ENCODE assay signal across 21 cellular contexts in the genomic region with DNA sequence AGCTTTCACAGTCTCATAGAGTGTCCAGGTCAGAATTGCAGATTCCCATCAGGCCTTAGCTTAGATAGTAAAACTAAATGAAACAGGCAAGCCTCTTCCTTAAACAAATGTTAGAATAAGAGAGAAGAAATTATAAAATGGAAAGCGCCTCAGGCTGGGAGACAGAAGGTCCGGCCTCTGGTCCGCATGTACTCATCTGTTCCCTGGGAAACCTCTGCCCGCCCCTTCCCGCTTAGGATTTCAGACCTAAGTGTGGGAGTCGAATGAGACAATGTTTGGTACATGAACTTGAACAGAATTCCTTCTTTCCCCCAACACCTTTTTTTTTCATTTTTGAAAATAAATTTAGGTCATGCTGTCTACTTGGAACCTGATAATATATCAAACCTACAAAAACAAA.
DNase-seq lines count a peak whose midpoint lies in the region; ATAC-seq, FAIRE-seq and TF ChIP-seq lines count a peak whose summit lies in the region.
"Had no signal": no experiment of that assay in that cellular context is flagged by ENCODE, and none has a peak within 500 bp of the region (broad histone marks: within the 10 kb centered on the region; RNA-seq: fewer than 3 reads in every experiment).

No MANE protein-coding gene starts in this region.

- H3K27me3 ChIP-seq in muscle layer of colon (ENCODE audit: control insufficient read depth in 1 of 2, insufficient read depth in 2 of 2, low read length in 2 of 2) (no peaks in the 10 kb centered on the region), rectal smooth muscle tissue (ENCODE audit: control insufficient read depth, insufficient read depth, low read length) (no peaks in the 10 kb centered on the region)
- H3K27me3 ChIP-seq: Peyer's patch had no signal

- H3K4me3 ChIP-seq in muscle layer of colon (ENCODE audit: low read depth in 1 of 2, low read length in 2 of 2) (no peak overlapping the region), rectal smooth muscle tissue (ENCODE audit: low read length) (no peak overlapping the region)
- H3K4me3 ChIP-seq: K562, Peyer's patch had no signal

- H3K36me3 ChIP-seq in muscle layer of colon (ENCODE audit: insufficient read depth, low read length) (peaks cover 36% of the 10 kb centered on the region), rectal smooth muscle tissue (ENCODE audit: control insufficient read depth, insufficient read depth, low read length) (peaks cover 8% of the 10 kb centered on the region)

- ATAC-seq in HG02870 (IDR thresholded peaks at IDR 0.05; ENCODE audit: unreplicated experiment) = no peak
- ATAC-seq: K562 had no signal

- intact Hi-C loops in activated T-helper 2 cell treated with anti-CD3 and anti-CD28 coated beads, Interferon-gamma antibody, Interleukin-2, Interleukin-4, amounts not matched to agents 10 μg/mL and 5 μg/mL and 100 μg/mL, durations not matched to agents 14 hours and 24 hours and 36 hours (cut with micrococcal nuclease) = no loop called here

- H3K4me1 Mint-ChIP-seq in HFFc6 (ENCODE audit: low read depth) = peaks cover 32% of the 10 kb centered on the region
- peaks cover 6% of the 10 kb centered on the region for H3K4me1 Mint-ChIP-seq in activated T-helper 2 cell treated with anti-CD3 and anti-CD28 coated beads, Interferon-gamma antibody, Interleukin-2, Interleukin-4, amounts not matched to agents 10 μg/mL and 5 μg/mL and 100 μg/mL, durations not matched to agents 14 hours and 24 hours and 36 hours (ENCODE audit: low read depth)

- H3K27ac ChIP-seq in muscle layer of colon (ENCODE audit: low read depth, low read length) (peak overlapping the region; percentile 35), rectal smooth muscle tissue (ENCODE audit: low read depth, low read length) (peak overlapping the region; percentile 71)

- no peaks in the 10 kb centered on the region for H3K9me3 ChIP-seq in muscle layer of colon (ENCODE audit: low read length)
- H3K9me3 ChIP-seq: Peyer's patch had no signal

- H3K36me3 Mint-ChIP-seq in HFFc6 (ENCODE audit: low read depth) = peaks cover 5% of the 10 kb centered on the region; the same call in 1 of the 2 replicates
- peaks cover 28% of the 10 kb centered on the region for H3K36me3 Mint-ChIP-seq in activated T-helper 2 cell treated with anti-CD3 and anti-CD28 coated beads, Interferon-gamma antibody, Interleukin-2, Interleukin-4, amounts not matched to agents 10 μg/mL and 5 μg/mL and 100 μg/mL, durations not matched to agents 14 hours and 24 hours and 36 hours (ENCODE audit: low read depth)

- H3K4me1 ChIP-seq in muscle layer of colon (ENCODE audit: insufficient read depth, low read length) (peaks cover 56% of the 10 kb centered on the region), rectal smooth muscle tissue (ENCODE audit: control insufficient read depth, insufficient read depth, low read length) (peaks cover 24% of the 10 kb centered on the region)
- H3K4me1 ChIP-seq: Peyer's patch had no signal

- no peak for TF ChIP-seq CTCF in HFFc6 (IDR thresholded peaks at IDR 0.05)

- H3K9ac ChIP-seq in muscle layer of colon (ENCODE audit: low read length) (no peak overlapping the region), rectal smooth muscle tissue (ENCODE audit: low read length) (no peak overlapping the region)

- FAIRE-seq in endometrium (lab: Jason Lieb, UNC) = peak; percentile 31
- no peak for FAIRE-seq in frontal cortex (lab: Jason Lieb, UNC)
- FAIRE-seq: G401.6, GM19239, K562 had no signal

- peak overlapping the region; percentile 86 for H3K27ac Mint-ChIP-seq in HFFc6
- H3K27ac Mint-ChIP-seq in activated T-helper 2 cell treated with anti-CD3 and anti-CD28 coated beads, Interferon-gamma antibody, Interleukin-2, Interleukin-4, amounts not matched to agents 10 μg/mL and 5 μg/mL and 100 μg/mL, durations not matched to agents 14 hours and 24 hours and 36 hours = no peak overlapping the region

- H3K27me3 Mint-ChIP-seq in HFFc6 (ENCODE audit: insufficient read depth) = no peaks in the 10 kb centered on the region
- H3K27me3 Mint-ChIP-seq in activated T-helper 2 cell treated with anti-CD3 and anti-CD28 coated beads, Interferon-gamma antibody, Interleukin-2, Interleukin-4, amounts not matched to agents 10 μg/mL and 5 μg/mL and 100 μg/mL, durations not matched to agents 14 hours and 24 hours and 36 hours (ENCODE audit: low read depth) = no peaks in the 10 kb centered on the region

- peak; percentile 31 for DNase-seq in HFFc6
- no peak for DNase-seq in frontal cortex (ENCODE audit: low spot score in 2 of 2)
- no peak for DNase-seq in activated T-helper 2 cell treated with anti-CD3 and anti-CD28 coated beads, Interferon-gamma antibody, Interleukin-2, Interleukin-4, amounts not matched to agents 10 μg/mL and 5 μg/mL and 100 μg/mL, durations not matched to agents 14 hours and 24 hours and 36 hours (ENCODE audit: low spot score)
- no peak for DNase-seq in SHP77 treated with DMSO at 0.1 percent for 48 hours (lab: John Stamatoyannopoulos, UW)
- DNase-seq: 8988T, COR-L47, HCEC 1CT, NCI-H1105, NCI-H1694, NCI-H2081 treated with DMSO at 0.1 percent for 48 hours, NCI-H446 treated with DMSO at 0.1 percent for 48 hours, Peyer's patch, Right ventricle myocardium superior had no signal

- H3K9me3 Mint-ChIP-seq in HFFc6 = no peaks in the 10 kb centered on the region
- no peaks in the 10 kb centered on the region for H3K9me3 Mint-ChIP-seq in activated T-helper 2 cell treated with anti-CD3 and anti-CD28 coated beads, Interferon-gamma antibody, Interleukin-2, Interleukin-4, amounts not matched to agents 10 μg/mL and 5 μg/mL and 100 μg/mL, durations not matched to agents 14 hours and 24 hours and 36 hours
- H3K9me3 Mint-ChIP-seq: CD14-positive monocyte had no signal

- peak overlapping the region; percentile 32 for H3K4me3 Mint-ChIP-seq in HFFc6
- H3K4me3 Mint-ChIP-seq in activated T-helper 2 cell treated with anti-CD3 and anti-CD28 coated beads, Interferon-gamma antibody, Interleukin-2, Interleukin-4, amounts not matched to agents 10 μg/mL and 5 μg/mL and 100 μg/mL, durations not matched to agents 14 hours and 24 hours and 36 hours (ENCODE audit: low read depth) = no peak overlapping the region
- H3K4me3 Mint-ChIP-seq: CD14-positive monocyte had no signal
